1 cellular context compared by ENCODE assay signal in genomic region chr3:122383915-122384697, GRCh38.
TF ChIP-seq lines count a peak whose summit lies in the region.

Gene FAM162A (plus strand): TSS chr3:122384182. CDS start chr3:122384266, 84 bp downstream.

TF ChIP-seq in SK-N-SH, 30 proteins besides CTCF, POLR2A, EP300 and RAD21 (continued from another document):
- TF ChIP-seq CHD2 (IDR thresholded peaks at IDR 0.05; ENCODE audit: low read length, partially characterized antibody) (peak; percentile 62), PBX3 (IDR thresholded peaks at IDR 0.05) (no peak; the same call in 1 of the 2 replicates), REST (IDR thresholded peaks at IDR 0.05; ENCODE audit: low read depth, low read length) (no peak), MAX (IDR thresholded peaks at IDR 0.05; ENCODE audit: low read depth) (peak; percentile 83; the same call in 1 of the 2 replicates), SMC3 (IDR thresholded peaks at IDR 0.05; ENCODE audit: low read depth, low read length) (no peak; the same call in 1 of the 2 replicates), USF2 (IDR thresholded peaks at IDR 0.05; ENCODE audit: borderline replicate concordance, low read depth, low read length) (no peak), NRF1 (IDR thresholded peaks at IDR 0.05; ENCODE audit: low read depth, low read length) (peak; percentile 70), POLR2AphosphoS5 (IDR thresholded peaks at IDR 0.05; ENCODE audit: low read depth, low read length) (peak; percentile 89)
